In the genomic region with DNA sequence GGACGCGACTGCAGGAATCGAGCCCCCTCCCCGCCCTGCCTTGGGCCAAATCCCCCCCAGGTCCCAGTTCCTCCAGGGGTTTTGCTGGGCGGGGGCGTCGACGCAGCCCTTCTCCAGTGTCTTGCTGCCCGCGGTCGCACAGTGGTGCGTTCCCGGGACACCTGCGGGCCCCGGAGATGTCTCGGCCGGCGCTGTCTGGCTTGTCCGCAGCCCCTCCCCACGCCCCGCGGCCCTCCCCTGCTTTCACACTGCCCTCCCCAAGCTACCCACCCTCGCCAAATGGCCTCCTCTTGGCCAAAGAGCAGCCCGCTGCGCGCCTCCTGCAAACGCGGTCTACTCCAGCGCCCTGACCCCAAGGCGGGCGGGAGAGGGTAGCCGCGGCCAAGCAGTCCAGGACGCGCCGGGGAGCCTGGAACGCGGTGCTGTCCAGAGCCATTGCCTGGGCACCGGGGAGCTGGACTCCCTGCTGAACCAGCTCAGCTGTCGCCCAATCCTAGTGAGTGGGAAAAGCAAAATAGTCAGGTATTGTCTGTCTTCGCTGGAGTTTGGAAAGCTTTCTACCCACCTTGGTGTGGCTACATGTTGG, we compare ENCODE assay signal across 10 cellular contexts. TPM values are rescaled to one million over a fixed set of nuclear protein-coding genes. Genes with fewer than 3 reads are reported as not detected.
DNase-seq lines count a peak whose midpoint lies in the region; ATAC-seq and TF ChIP-seq lines count a peak whose summit lies in the region.
"Had no signal": no experiment of that assay in that cellular context is flagged by ENCODE, and none has a peak within 500 bp of the region (broad histone marks: within the 10 kb centered on the region; RNA-seq: fewer than 3 reads in every experiment).

No MANE protein-coding gene starts in this region.

- no peak for ATAC-seq in sciatic nerve

- H3K4me2 ChIP-seq in mesendoderm (ENCODE audit: low read length) = peak overlapping the region; percentile 39

- H3K23ac ChIP-seq in mesendoderm (ENCODE audit: low read length) = no peak overlapping the region

- TF ChIP-seq CTCF in colonic mucosa (IDR thresholded peaks at IDR 0.05) (no peak), type B pancreatic cell (conservative IDR thresholded peaks at IDR 0.05) (no peak)

- H3K79me2 ChIP-seq in mesendoderm (ENCODE audit: control insufficient read depth, insufficient read depth, low read length) = peaks cover 1% of the 10 kb centered on the region

- DNase-seq in NCI-H345 (lab: John Stamatoyannopoulos, UW) (peak; percentile 5), NCI-H345 treated with DMSO at 0.1 percent for 48 hours (lab: John Stamatoyannopoulos, UW; ENCODE audit: unreplicated experiment) (no peak), colonic mucosa (no peak), mesendoderm (no peak), type B pancreatic cell (ENCODE audit: extremely low spot score, unreplicated experiment) (no peak), sciatic nerve (ENCODE audit: low spot score) (no peak), HAP-1 (ENCODE audit: low spot score in 2 of 2) (no peak), hepatic stellate cell (ENCODE audit: low spot score) (no peak)
- DNase-seq: midbrain, NCI-H1436 treated with DMSO at 0.1 percent for 48 hours had no signal

- H3K27me3 Mint-ChIP-seq in type B pancreatic cell = peaks cover 83% of the 10 kb centered on the region

- H3K4me1 ChIP-seq in colonic mucosa (peaks cover 4% of the 10 kb centered on the region), mesendoderm (ENCODE audit: control insufficient read depth, low read depth, low read length) (peaks cover 9% of the 10 kb centered on the region), HAP-1 (no peaks in the 10 kb centered on the region; the same call in 1 of the 2 replicates)

- H3K18ac ChIP-seq in mesendoderm (ENCODE audit: low read length) = peak overlapping the region; percentile 29

- no peaks in the 10 kb centered on the region for H3K9me3 Mint-ChIP-seq in type B pancreatic cell

- no CpG with 5 or more reads among the region's 41 CpGs for WGBS in mesendoderm (ENCODE audit: extremely low coverage, insufficient coverage, low lambda C conversion rate)

- no peak overlapping the region for H3K27ac ChIP-seq in colonic mucosa
- H3K27ac ChIP-seq in mesendoderm (ENCODE audit: low read depth, low read length) = no peak overlapping the region

- H2AK5ac ChIP-seq in mesendoderm (ENCODE audit: low read length) = no peak overlapping the region

- H3K9ac ChIP-seq in colonic mucosa (ENCODE audit: low read depth in 2 of 2, low read length in 2 of 2) (no peak overlapping the region), mesendoderm (ENCODE audit: low read length) (peak overlapping the region; percentile 8)

- H3K56ac ChIP-seq in mesendoderm (ENCODE audit: low read length) = peak overlapping the region; percentile 11

- in situ Hi-C loops in HAP-1 (cut with MboI; ENCODE audit: low sequenced_read_pairs) = loop anchor here (10.0 kb wide), 1 partner anchor 208 kb away; no protein-coding TSS in a partner anchor

- H3K4me3 Mint-ChIP-seq in type B pancreatic cell = peak overlapping the region; percentile 87

- no peak overlapping the region for H2BK15ac ChIP-seq in mesendoderm (replicated peaks; ENCODE audit: low read depth)

- H4K5ac ChIP-seq in mesendoderm (ENCODE audit: low read length) = no peak overlapping the region

- H3K36me3 Mint-ChIP-seq in type B pancreatic cell = no peaks in the 10 kb centered on the region

- H2BK5ac ChIP-seq in mesendoderm (ENCODE audit: low read length) = no peak overlapping the region

- H3K79me1 ChIP-seq in mesendoderm (ENCODE audit: low read length) = no peaks in the 10 kb centered on the region

- H3K4me3 ChIP-seq in colonic mucosa (peak overlapping the region; percentile 15), mesendoderm (ENCODE audit: low read length) (peak overlapping the region; percentile 5), HAP-1 (no peak overlapping the region; the same call in 1 of the 2 replicates)

- H4K8ac ChIP-seq in mesendoderm (ENCODE audit: low read depth, low read length) = no peak overlapping the region

- H2BK120ac ChIP-seq in mesendoderm (ENCODE audit: low read depth, low read length) = no peak overlapping the region

- H3K36me3 ChIP-seq in colonic mucosa (no peaks in the 10 kb centered on the region), mesendoderm (ENCODE audit: control insufficient read depth, insufficient read depth, low read length) (no peaks in the 10 kb centered on the region), HAP-1 (replicated peaks) (no peaks in the 10 kb centered on the region)

- H3K9me3 ChIP-seq in colonic mucosa (no peaks in the 10 kb centered on the region), HAP-1 (no peaks in the 10 kb centered on the region)

- intact Hi-C loops in colonic mucosa (cut with DNase I) = loop anchor here (10.0 kb wide), 3 partner anchors 92 to 1698 kb away; no protein-coding TSS in a partner anchor
- intact Hi-C loops in sciatic nerve (cut with DNase I) = no loop called here

- H3K4ac ChIP-seq in mesendoderm (ENCODE audit: low read depth, low read length) = no peak overlapping the region

- peaks cover 52% of the 10 kb centered on the region for H3K27me3 ChIP-seq in colonic mucosa
- peaks cover 12% of the 10 kb centered on the region for H3K27me3 ChIP-seq in mesendoderm (ENCODE audit: insufficient read depth, low read length, poor library complexity)
- peaks cover 35% of the 10 kb centered on the region for H3K27me3 ChIP-seq in HAP-1 (ENCODE audit: low read depth)

- H3K4me1 Mint-ChIP-seq in type B pancreatic cell (ENCODE audit: unreplicated experiment) = peaks cover 11% of the 10 kb centered on the region

- H3K27ac Mint-ChIP-seq in type B pancreatic cell = no peak overlapping the region

RNA-seq across cellular contexts. Expression of a gene that starts 1.1 kb away (rescaled TPM):
- total RNA-seq in colonic mucosa (1 to 10 TPM in 1 of 2 donors, under 1 TPM in 1; 0.57 to 1.2 TPM), type B pancreatic cell (ENCODE audit: low replicate concordance) (14.1 and 25.4 TPM in 2 replicates), sciatic nerve (19.4 TPM)
- polyA plus RNA-seq in mesendoderm (2013, experiment 1 of 2) = 7.3 TPM
- polyA plus RNA-seq in mesendoderm (2013, experiment 2 of 2) = 8.5 TPM
